Comparison of ENCODE assay signal across 29 cellular contexts in the genomic region with DNA sequence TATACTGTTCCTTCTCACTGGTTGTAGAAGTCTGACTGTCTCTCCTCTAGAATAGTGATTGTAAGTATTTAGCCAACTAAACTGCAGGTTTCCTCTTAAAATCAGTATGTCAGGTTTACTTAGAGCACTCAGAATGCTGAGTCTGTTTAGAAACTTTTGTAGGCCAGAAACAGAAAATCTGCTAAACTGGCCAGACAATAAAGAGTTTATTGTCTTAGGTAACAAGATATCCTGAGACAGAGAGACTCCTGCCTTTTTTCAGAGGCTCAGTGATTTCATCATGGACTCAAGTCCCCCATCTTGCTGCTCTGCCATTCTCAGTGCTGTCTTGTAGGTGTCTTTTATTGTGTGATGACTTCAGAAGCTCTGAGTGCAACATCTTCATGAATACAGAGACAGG. TPM values are rescaled to one million over a fixed set of nuclear protein-coding genes. Genes with fewer than 3 reads are reported as not detected.
DNase-seq lines count a peak whose midpoint lies in the region; ATAC-seq, FAIRE-seq and TF ChIP-seq lines count a peak whose summit lies in the region.
"Had no signal": no experiment of that assay in that cellular context is flagged by ENCODE, and none has a peak within 500 bp of the region (broad histone marks: within the 10 kb centered on the region; RNA-seq: fewer than 3 reads in every experiment).

No MANE protein-coding gene starts in this region.

- H3K4me3 ChIP-seq in SK-N-SH (ENCODE audit: low read depth in 2 of 2, low read length in 1 of 2) (no peak overlapping the region), Loucy (ENCODE audit: low read length, poor library complexity, severe bottlenecking) (no peak overlapping the region), endothelial cell of umbilical vein (replicated peaks in 1 of 3; ENCODE audit: insufficient read depth in 1 of 3, low read depth in 1 of 3, low read length in 3 of 3) (no peak overlapping the region), vagina (no peak overlapping the region)
- H3K4me3 ChIP-seq: HAP-1, MG63, Peyer's patch, SK-N-MC had no signal

- H3K4me1 ChIP-seq in SK-N-SH (ENCODE audit: control insufficient read depth in 1 of 2, insufficient read depth in 2 of 2, low read depth in 1 of 2, low read length in 1 of 2) (peaks cover 0 to 50% of the 10 kb centered on the region in 2 experiments; a peak in 2 of 4 replicates), Loucy (ENCODE audit: insufficient read depth, low read length, poor library complexity, severe bottlenecking) (peaks cover 4% of the 10 kb centered on the region), endothelial cell of umbilical vein (ENCODE audit: control insufficient read depth, extremely low read depth, insufficient read depth, low read length) (peaks cover 11% of the 10 kb centered on the region), vagina (no peaks in the 10 kb centered on the region)
- H3K4me1 ChIP-seq: BE2C, Peyer's patch had no signal

- TF ChIP-seq CTCF in SK-N-SH (IDR thresholded peaks at IDR 0.05) (no peak), Loucy (conservative IDR thresholded peaks at IDR 0.05; ENCODE audit: low read length) (no peak), endothelial cell of umbilical vein (IDR thresholded peaks at IDR 0.05; ENCODE audit: extremely low read depth in 1 of 2, insufficient read depth in 1 of 2, low read depth in 1 of 2, low read length in 2 of 2) (no peak), vagina (IDR thresholded peaks at IDR 0.05) (no peak)

- BruUV-seq in endothelial cell of umbilical vein (replicated peaks; lab: Mats Ljungman, UMichigan): no TSS peak

- H3K27me3 ChIP-seq in SK-N-SH (ENCODE audit: insufficient read depth) (no peaks in the 10 kb centered on the region), Loucy (ENCODE audit: insufficient read depth, low read length, poor library complexity, severe bottlenecking) (no peaks in the 10 kb centered on the region), endothelial cell of umbilical vein (ENCODE audit: control insufficient read depth in 2 of 2, insufficient read depth in 2 of 2, low read length in 2 of 2) (no peaks in the 10 kb centered on the region), vagina (no peaks in the 10 kb centered on the region)
- H3K27me3 ChIP-seq: BE2C, MG63, Peyer's patch had no signal

- H3K36me3 ChIP-seq in SK-N-SH (replicated peaks in 1 of 2; ENCODE audit: control insufficient read depth in 1 of 2, insufficient read depth in 2 of 2, low read length in 1 of 2) (peaks cover 0 to 5% of the 10 kb centered on the region in 2 experiments), Loucy (ENCODE audit: insufficient read depth, low read length) (no peaks in the 10 kb centered on the region), endothelial cell of umbilical vein (ENCODE audit: control insufficient read depth in 2 of 2, extremely low read depth in 1 of 2, insufficient read depth in 2 of 2, low read length in 2 of 2) (no peaks in the 10 kb centered on the region), vagina (no peaks in the 10 kb centered on the region)
- H3K36me3 ChIP-seq: BE2C, HAP-1, MG63, Peyer's patch had no signal

- no peaks in the 10 kb centered on the region for H3K79me2 ChIP-seq in SK-N-SH (ENCODE audit: insufficient read depth)
- H3K79me2 ChIP-seq in Loucy (ENCODE audit: insufficient read depth, low read length): no peaks in the 10 kb centered on the region
- no peaks in the 10 kb centered on the region for H3K79me2 ChIP-seq in endothelial cell of umbilical vein (ENCODE audit: control insufficient read depth, insufficient read depth, low read length)

- peak overlapping the region; percentile 66 for H2AFZ ChIP-seq in SK-N-SH (ENCODE audit: low read depth)
- H2AFZ ChIP-seq in Loucy (ENCODE audit: low read length): peak overlapping the region; percentile 48; the same call in 1 of the 2 replicates
- H2AFZ ChIP-seq in endothelial cell of umbilical vein (ENCODE audit: low read depth, low read length): peak overlapping the region; percentile 13

- H3K9me2 ChIP-seq in SK-N-SH (no peaks in the 10 kb centered on the region), Loucy (replicated peaks; ENCODE audit: low read depth, low read length) (no peaks in the 10 kb centered on the region)

- H3K27ac ChIP-seq in SK-N-SH (ENCODE audit: low read depth in 2 of 2, low read length in 1 of 2) (0 out of 4 replicates have a peak overlapping the region, but pooled peaks of 1 of the 2 experiments have one; percentile 3), endothelial cell of umbilical vein (ENCODE audit: insufficient read depth, low read depth, low read length) (no peak overlapping the region), vagina (no peak overlapping the region)
- H3K27ac ChIP-seq: HL-60, Peyer's patch, SK-N-MC had no signal

- H3K4me2 ChIP-seq in SK-N-SH (no peak overlapping the region), Loucy (ENCODE audit: low read depth, low read length, poor library complexity, severe bottlenecking) (no peak overlapping the region), endothelial cell of umbilical vein (ENCODE audit: insufficient read depth, low read length) (no peak overlapping the region)

- H3F3A ChIP-seq in SK-N-SH (replicated peaks; ENCODE audit: insufficient read depth) (peaks cover 45% of the 10 kb centered on the region), Loucy (ENCODE audit: low read depth) (no peaks in the 10 kb centered on the region)

- no peaks in the 10 kb centered on the region for H3K9me1 ChIP-seq in endothelial cell of umbilical vein (replicated peaks; ENCODE audit: control insufficient read depth, extremely low read depth, insufficient read depth, low read length)

- TF ChIP-seq EP300 in SK-N-SH (IDR thresholded peaks at IDR 0.05; ENCODE audit: borderline replicate concordance in 1 of 2, low read depth in 1 of 2, low read length in 1 of 2): no peak

- TF ChIP-seq POLR2A in endothelial cell of umbilical vein (IDR thresholded peaks at IDR 0.05; ENCODE audit: low read depth, low read length) (no peak), vagina (IDR thresholded peaks at IDR 0.05) (no peak)

- no peak for TF ChIP-seq RAD21 in SK-N-SH (IDR thresholded peaks at IDR 0.05; ENCODE audit: low read length)

- dilution Hi-C loops in endothelial cell of umbilical vein (cut with MboI; ENCODE audit: extremely low pct_ligation_motif_present, low sequenced_read_pairs): no loop called here

- ATAC-seq in SK-N-SH treated with all-trans-retinoic acid at 6 μM for 48 hours (no peak), GM21825 (IDR thresholded peaks at IDR 0.05; ENCODE audit: unreplicated experiment) (no peak)

- POLR2A ChIA-PET in SK-N-SH (lab: Yijun Ruan, JAX): no interaction called here
- POLR2A ChIA-PET in endothelial cell of umbilical vein (lab: Charles Lee): no interaction called here

- H3K9ac ChIP-seq in SK-N-SH (no peak overlapping the region), Loucy (ENCODE audit: low read depth, low read length, poor library complexity, severe bottlenecking) (no peak overlapping the region), endothelial cell of umbilical vein (replicated peaks; ENCODE audit: extremely low read depth, insufficient read depth, low read length) (no peak overlapping the region)

- intact Hi-C loops in endothelial cell of umbilical vein (cut with micrococcal nuclease): no loop called here
- intact Hi-C loops in vagina (cut with DNase I): no loop called here

- H3K9me3 ChIP-seq in SK-N-SH (peaks cover 6% of the 10 kb centered on the region; the same call in 1 of the 2 replicates), Loucy (ENCODE audit: insufficient read depth, low read depth, low read length) (peaks cover 4% of the 10 kb centered on the region), endothelial cell of umbilical vein (replicated peaks; ENCODE audit: control insufficient read depth, insufficient read depth, low read length) (no peaks in the 10 kb centered on the region), vagina (no peaks in the 10 kb centered on the region)
- H3K9me3 ChIP-seq: BE2C, HAP-1, MG63, Peyer's patch had no signal

- no peak for DNase-seq in SK-N-SH
- DNase-seq in endothelial cell of umbilical vein (ENCODE audit: low read depth, low spot score): no peak
- DNase-seq in stimulated activated CD4-positive, alpha-beta T cell treated with anti-CD3 and anti-CD28 coated beads, Interleukin-4, amount 100 ng/mL, for 1 hour: no peak
- DNase-seq in vagina (ENCODE audit: extremely low spot score in 2 of 2): no peak
- no peak for DNase-seq in NCI-H128 (lab: John Stamatoyannopoulos, UW; ENCODE audit: unreplicated experiment)
- DNase-seq: 8988T; ACHN; BE2C; Calu3; CD8-positive, alpha-beta memory T cell; DMS79 treated with DMSO at 0.1 percent for 48 hours; HFFc6; MG63; NCI-H1105 treated with DMSO at 0.1 percent for 48 hours; NCI-H2029; NCI-H526 treated with DMSO at 0.1 percent for 48 hours; Peyer's patch; SHP77 treated with DMSO at 0.1 percent for 48 hours had no signal

- CTCF ChIA-PET in SK-N-SH (lab: Yijun Ruan, JAX): interaction anchor here (0.9 kb wide), 1 partner anchor 12 kb away, joined by 4 read pairs; the partner anchor contains the start of gene IQCJ
- CTCF ChIA-PET in endothelial cell of umbilical vein (lab: Charles Lee): no interaction called here

- FAIRE-seq in endothelial cell of umbilical vein (lab: Jason Lieb, UNC): no peak
- FAIRE-seq: GM12892, GM19239 had no signal

- H4K20me1 ChIP-seq in SK-N-SH (ENCODE audit: insufficient read depth) (no peaks in the 10 kb centered on the region), Loucy (ENCODE audit: insufficient read depth, low read length, poor library complexity, severe bottlenecking) (no peaks in the 10 kb centered on the region), endothelial cell of umbilical vein (replicated peaks; ENCODE audit: control insufficient read depth, extremely low read depth, insufficient read depth, low read length) (no peaks in the 10 kb centered on the region)

TF ChIP-seq in endothelial cell of umbilical vein, 7 proteins besides CTCF, POLR2A, EP300 and RAD21:
- TF ChIP-seq POLR2AphosphoS5 (IDR thresholded peaks at IDR 0.05; ENCODE audit: insufficient read depth, low read depth, low read length) (no peak), JUN (IDR thresholded peaks at IDR 0.05; ENCODE audit: borderline replicate concordance, insufficient read depth, insufficient read length, low read depth) (no peak)

RNA-seq across cellular contexts. Expression of gene IQCJ, which starts 11.7 kb away (rescaled TPM):
- not detected in 2 replicates for polyA plus RNA-seq in SK-N-SH (2012; rRNA removed)
- polyA plus RNA-seq in SK-N-SH (2012; cell fraction: cytosol; rRNA removed): 0.01 TPM in 1 of 2 replicates, not detected in the other
- polyA plus RNA-seq in SK-N-SH (2012; cell fraction: nucleus; rRNA removed): 0.13 TPM in 1 of 2 replicates, not detected in the other
- total RNA-seq in endothelial cell of umbilical vein: not detected in 2 replicates
- polyA plus RNA-seq in endothelial cell of umbilical vein: not detected in 2 replicates
- polyA plus RNA-seq in endothelial cell of umbilical vein (2011; cell fraction: cytosol; rRNA removed): not detected in 2 replicates
- not detected in 2 replicates for polyA plus RNA-seq in endothelial cell of umbilical vein (2011; cell fraction: nucleus; rRNA removed)
- not detected in 2 replicates for polyA plus RNA-seq in endothelial cell of umbilical vein (2012)
- not detected in 2 replicates for polyA minus RNA-seq in endothelial cell of umbilical vein
- not detected for polyA minus RNA-seq in endothelial cell of umbilical vein (2011; cell fraction: cytosol; rRNA and poly(A)+ RNA removed)
- 0.38 TPM in 1 of 2 replicates, not detected in the other for polyA minus RNA-seq in endothelial cell of umbilical vein (2011; cell fraction: nucleus; rRNA and poly(A)+ RNA removed)
- not detected for total RNA-seq in vagina
- total RNA-seq: Calu3; CD8-positive, alpha-beta memory T cell; HFFc6; NCI-H460; OCI-LY7; Peyer's patch had no signal
- polyA plus RNA-seq: CD14-positive monocyte; CD8-positive, alpha-beta memory T cell had no signal

Comparison
In these comparisons a context has a peak if more than half of its experiments do, and no peak if none do; other contexts are left out.
1. H2AFZ ChIP-seq: peak in every context shown above with its lines; median percentile 66 in SK-N-SH; 48 in Loucy; 13 in endothelial cell of umbilical vein.